In genomic region chr20:61575151-61575937, GRCh38 we compare ENCODE assay signal across 17 cellular contexts.
A peak's percentile ranks its signal among the peaks of the same experiment; 100 is the strongest.
DNase-seq lines count a peak whose midpoint lies in the region; ATAC-seq and TF ChIP-seq lines count a peak whose summit lies in the region.
"Had no signal": no experiment of that assay in that cellular context is flagged by ENCODE, and none has a peak within 500 bp of the region (broad histone marks: within the 10 kb centered on the region; RNA-seq: fewer than 3 reads in every experiment).

No MANE protein-coding gene starts in this region.

- no peak for ATAC-seq in GM19452 (IDR thresholded peaks at IDR 0.05; ENCODE audit: unreplicated experiment)

- H3K4me2 ChIP-seq in hepatocyte (no peak overlapping the region), MM.1S (ENCODE audit: low read depth, low read length) (no peak overlapping the region)
- H3K4me2 ChIP-seq: PC-9, SK-N-SH had no signal

- H3K27ac ChIP-seq in A673 (ENCODE audit: low read depth, low read length, poor library complexity, severe bottlenecking) (no peak overlapping the region), hepatocyte (peak overlapping the region; percentile 38), MM.1S (ENCODE audit: low read length) (no peak overlapping the region)
- H3K27ac ChIP-seq: PC-9 had no signal

- CTCF ChIA-PET in A673 (lab: Charles Lee) = no interaction called here

- H3K4me3 ChIP-seq in A673 (ENCODE audit: low read depth, low read length, poor library complexity, severe bottlenecking) = no peak overlapping the region
- no peak overlapping the region for H3K4me3 ChIP-seq in hepatocyte
- no peak overlapping the region for H3K4me3 ChIP-seq in MM.1S (ENCODE audit: low read length)
- H3K4me3 ChIP-seq: HAP-1, MG63, PC-9 had no signal

- H3K36me3 ChIP-seq in A673 (ENCODE audit: insufficient read depth, low read length, poor library complexity, severe bottlenecking) (no peaks in the 10 kb centered on the region), hepatocyte (replicated peaks; ENCODE audit: insufficient read depth, low read depth) (no peaks in the 10 kb centered on the region), MM.1S (replicated peaks; ENCODE audit: insufficient read depth, low read length) (no peaks in the 10 kb centered on the region)
- H3K36me3 ChIP-seq: HAP-1, MG63 had no signal

- POLR2A ChIA-PET in A673 (lab: Charles Lee; ENCODE audit: low non-redundant PET) = no interaction called here

- intact Hi-C loops in A673 (cut with micrococcal nuclease; ENCODE audit: unreplicated experiment) = no loop called here

- H2AFZ ChIP-seq in hepatocyte (no peak overlapping the region), MM.1S (ENCODE audit: low read length) (no peak overlapping the region)
- H2AFZ ChIP-seq: PC-9 had no signal

- no peaks in the 10 kb centered on the region for H3K9me3 ChIP-seq in A673 (ENCODE audit: low read depth, low read length, poor library complexity, severe bottlenecking)
- no peaks in the 10 kb centered on the region for H3K9me3 ChIP-seq in hepatocyte (ENCODE audit: low read depth)
- no peaks in the 10 kb centered on the region for H3K9me3 ChIP-seq in MM.1S (replicated peaks; ENCODE audit: insufficient read depth, low read length)
- H3K9me3 ChIP-seq: HAP-1, MG63, SK-N-SH had no signal

- no peaks in the 10 kb centered on the region for H3K4me1 ChIP-seq in A673 (ENCODE audit: insufficient read depth, low read length, poor library complexity, severe bottlenecking)
- no peaks in the 10 kb centered on the region for H3K4me1 ChIP-seq in hepatocyte (ENCODE audit: insufficient read depth)
- no peaks in the 10 kb centered on the region for H3K4me1 ChIP-seq in MM.1S (ENCODE audit: low read length)
- H3K4me1 ChIP-seq: HAP-1 had no signal

- WGBS in hepatocyte (ENCODE audit: low lambda C conversion rate, missing lambda C conversion rate) = 54% methylated on average over 6 of the region's 6 CpGs

- no peak for TF ChIP-seq CTCF in A673 (conservative IDR thresholded peaks at IDR 0.05; ENCODE audit: low read depth, low read length)
- no peak for TF ChIP-seq CTCF in hepatocyte (IDR thresholded peaks at IDR 0.05; ENCODE audit: poor library complexity)
- no peak for TF ChIP-seq CTCF in MM.1S (IDR thresholded peaks at IDR 0.05; ENCODE audit: low read length)

- H3K79me2 ChIP-seq in hepatocyte (no peaks in the 10 kb centered on the region), MM.1S (ENCODE audit: low read length) (no peaks in the 10 kb centered on the region)

- H3K27me3 ChIP-seq in A673 (replicated peaks; ENCODE audit: insufficient read depth, low read depth, low read length, poor library complexity) (peaks cover 4% of the 10 kb centered on the region), hepatocyte (peaks cover 7% of the 10 kb centered on the region), MM.1S (replicated peaks; ENCODE audit: insufficient read depth, low read length) (peaks cover 44% of the 10 kb centered on the region)

- peak; percentile 14 for DNase-seq in A673 (ENCODE audit: low spot score)
- peak; percentile 4 for DNase-seq in HCEC 1CT
- peak; percentile 81 for DNase-seq in NCI-H748 (lab: John Stamatoyannopoulos, UW; ENCODE audit: unreplicated experiment)
- peak; percentile 23 for DNase-seq in hepatocyte (ENCODE audit: low spot score)
- DNase-seq in DMS79 (lab: John Stamatoyannopoulos, UW) = no peak
- no peak for DNase-seq in MM.1S
- DNase-seq in NCI-H2107 (lab: John Stamatoyannopoulos, UW) = no peak
- DNase-seq: CD4-positive, CD25-positive, alpha-beta regulatory T cell; KBM-7; MG63; NCI-H1105; NCI-H2029 treated with DMSO at 0.1 percent for 48 hours; NCI-H526; PC-9; SK-N-SH had no signal

- H3F3A ChIP-seq in MM.1S (ENCODE audit: insufficient read depth, low read length) = no peaks in the 10 kb centered on the region

- no peak overlapping the region for H3K9ac ChIP-seq in MM.1S (ENCODE audit: low read length)
- H3K9ac ChIP-seq: SK-N-SH had no signal

- BruUV-seq in A673 (replicated peaks; lab: Mats Ljungman, UMichigan) = no TSS peak

- no peaks in the 10 kb centered on the region for H4K20me1 ChIP-seq in hepatocyte (ENCODE audit: insufficient read depth, poor library complexity, severe bottlenecking)
- no peaks in the 10 kb centered on the region for H4K20me1 ChIP-seq in MM.1S (ENCODE audit: insufficient read depth, low read length)

- H3K9me2 ChIP-seq in hepatocyte (replicated peaks; ENCODE audit: insufficient read depth) = no peaks in the 10 kb centered on the region
- no peaks in the 10 kb centered on the region for H3K9me2 ChIP-seq in MM.1S (replicated peaks; ENCODE audit: insufficient read depth, low read length)
- H3K9me2 ChIP-seq: SK-N-SH had no signal

Comparison
In these comparisons a context has a peak if more than half of its experiments do, and no peak if none do; other contexts are left out.
1. DNase-seq: peak in A673 (single experiment), HCEC 1CT (single experiment), NCI-H748 (single experiment) and hepatocyte (single experiment); none in DMS79 (single experiment), MM.1S (single experiment) and NCI-H2107 (single experiment).